ENCODE assay signal across 8 cellular contexts in genomic region chr1:183416850-183417690, GRCh38. TPM values are rescaled to one million over a fixed set of nuclear protein-coding genes. Genes with fewer than 3 reads are reported as not detected.
DNase-seq lines count a peak whose midpoint lies in the region; ATAC-seq, FAIRE-seq and TF ChIP-seq lines count a peak whose summit lies in the region.

No MANE protein-coding gene starts in this region.

- H3K27me3 Mint-ChIP-seq in CD8-positive, alpha-beta memory T cell = peaks cover 52 to 73% of the 10 kb centered on the region in 2 donors
- H3K27me3 Mint-ChIP-seq in activated CD8-positive, alpha-beta T cell treated with anti-CD3 and anti-CD28 coated beads, Interleukin-2, amount 10 ng/mL, durations not matched to agents 7 days and 5 days (ENCODE audit: low read depth) = peaks cover 51% of the 10 kb centered on the region

- no peak overlapping the region for H2BK5ac ChIP-seq in mesenchymal stem cell (ENCODE audit: low read depth, low read length, poor library complexity, severe bottlenecking)

- H3K27ac ChIP-seq in CD8-positive, alpha-beta memory T cell (ENCODE audit: low read depth, low read length) = no peak overlapping the region
- H3K27ac ChIP-seq in endothelial cell of umbilical vein (ENCODE audit: insufficient read depth, low read depth, low read length) = no peak overlapping the region
- no peak overlapping the region for H3K27ac ChIP-seq in mesenchymal stem cell (ENCODE audit: low read length, poor library complexity, severe bottlenecking)

- no peaks in the 10 kb centered on the region for H3K79me1 ChIP-seq in mesenchymal stem cell (replicated peaks; ENCODE audit: low read length, poor library complexity, severe bottlenecking)

- H2BK15ac ChIP-seq in mesenchymal stem cell (ENCODE audit: low read depth, poor library complexity, severe bottlenecking) = no peak overlapping the region

- intact Hi-C loops in endothelial cell of umbilical vein (cut with micrococcal nuclease) = no loop called here

- H4K8ac ChIP-seq in mesenchymal stem cell (ENCODE audit: low read length) = no peak overlapping the region

- no peak overlapping the region for H3K18ac ChIP-seq in mesenchymal stem cell (ENCODE audit: low read depth in 1 of 2, low read length in 2 of 2)

- FAIRE-seq in endothelial cell of umbilical vein (lab: Jason Lieb, UNC) = peak; percentile 69

- H3K36me3 Mint-ChIP-seq in CD8-positive, alpha-beta memory T cell = no peaks in the 10 kb centered on the region
- H3K36me3 Mint-ChIP-seq in activated CD8-positive, alpha-beta T cell treated with anti-CD3 and anti-CD28 coated beads, Interleukin-2, amount 10 ng/mL, durations not matched to agents 7 days and 5 days (ENCODE audit: low read depth) = no peaks in the 10 kb centered on the region

- no peak overlapping the region for H2BK12ac ChIP-seq in mesenchymal stem cell (ENCODE audit: low read length in 2 of 2)

- ATAC-seq in activated CD8-positive, alpha-beta T cell treated with anti-CD3 and anti-CD28 coated beads, Interleukin-2, amount 10 ng/mL, durations not matched to agents 7 days and 5 days = peak; percentile 89
- ATAC-seq in HG02885 (IDR thresholded peaks at IDR 0.05; ENCODE audit: poor library complexity, unreplicated experiment) (no peak), GM18520 (IDR thresholded peaks at IDR 0.05; ENCODE audit: unreplicated experiment) (no peak)

- BruUV-seq in endothelial cell of umbilical vein (replicated peaks; lab: Mats Ljungman, UMichigan) = no TSS peak

- H2BK120ac ChIP-seq in mesenchymal stem cell (ENCODE audit: low read depth, low read length) = no peak overlapping the region

- peak in 3 of 5 donors; percentile 5 to 28 (median 14) for DNase-seq in CD8-positive, alpha-beta memory T cell
- peak; percentile 75 to 87 (median 82) for DNase-seq in NCI-H1417 (lab: John Stamatoyannopoulos, UW)
- peak; percentile 59 for DNase-seq in activated CD8-positive, alpha-beta T cell treated with anti-CD3 and anti-CD28 coated beads, Interleukin-2, amount 10 ng/mL, durations not matched to agents 7 days and 5 days
- DNase-seq in endothelial cell of umbilical vein (ENCODE audit: low read depth, low spot score) = peak; percentile 51
- peak; percentile 68 for DNase-seq in mesenchymal stem cell
- DNase-seq in stimulated activated CD8-positive, alpha-beta memory T cell treated with anti-CD3 and anti-CD28 coated beads, Interleukin-7, amount 100 ng/mL, for 24 hours (ENCODE audit: low read depth) = peak; percentile 13

- peaks cover 6% of the 10 kb centered on the region for H3K4me1 ChIP-seq in CD8-positive, alpha-beta memory T cell (ENCODE audit: insufficient read depth, low read length)
- peaks cover 3% of the 10 kb centered on the region for H3K4me1 ChIP-seq in endothelial cell of umbilical vein (ENCODE audit: control insufficient read depth, extremely low read depth, insufficient read depth, low read length)
- H3K4me1 ChIP-seq in mesenchymal stem cell (ENCODE audit: control insufficient read depth, insufficient read depth, low read depth, low read length) = peaks cover 16% of the 10 kb centered on the region

- H3K9ac ChIP-seq in endothelial cell of umbilical vein (replicated peaks; ENCODE audit: extremely low read depth, insufficient read depth, low read length) (no peak overlapping the region), mesenchymal stem cell (ENCODE audit: low read length) (no peak overlapping the region)

- peaks cover 31% of the 10 kb centered on the region for H3K27me3 ChIP-seq in CD8-positive, alpha-beta memory T cell (ENCODE audit: insufficient read depth, low read length, poor library complexity, severe bottlenecking)
- peaks cover 39 to 46% of the 10 kb centered on the region in 2 experiments for H3K27me3 ChIP-seq in endothelial cell of umbilical vein (ENCODE audit: control insufficient read depth in 2 of 2, insufficient read depth in 2 of 2, low read length in 2 of 2)
- peaks cover 57 to 72% of the 10 kb centered on the region in 2 experiments for H3K27me3 ChIP-seq in mesenchymal stem cell (ENCODE audit: control insufficient read depth in 1 of 2, insufficient read depth in 1 of 2, low read length in 2 of 2)

- CTCF ChIA-PET in CD8-positive, alpha-beta memory T cell (lab: Charles Lee) = no interaction called here
- CTCF ChIA-PET in activated CD8-positive, alpha-beta T cell treated with anti-CD3 and anti-CD28 coated beads, Interleukin-2, amount 10 ng/mL, durations not matched to agents 7 days and 5 days (lab: Charles Lee) = no interaction called here
- CTCF ChIA-PET in endothelial cell of umbilical vein (lab: Charles Lee) = no interaction called here

- H3K36me3 ChIP-seq in CD8-positive, alpha-beta memory T cell (ENCODE audit: insufficient read depth, low read length) = no peaks in the 10 kb centered on the region
- H3K36me3 ChIP-seq in endothelial cell of umbilical vein (ENCODE audit: control insufficient read depth in 2 of 2, extremely low read depth in 1 of 2, insufficient read depth in 2 of 2, low read length in 2 of 2) (no peaks in the 10 kb centered on the region), mesenchymal stem cell (ENCODE audit: control insufficient read depth in 1 of 2, insufficient read depth in 2 of 2, low read depth in 1 of 2, low read length in 2 of 2) (no peaks in the 10 kb centered on the region)

- H3K9me3 Mint-ChIP-seq in CD8-positive, alpha-beta memory T cell = peaks cover 0 to 11% (median 2%) of the 10 kb centered on the region in 5 donors
- no peaks in the 10 kb centered on the region for H3K9me3 Mint-ChIP-seq in activated CD8-positive, alpha-beta T cell treated with anti-CD3 and anti-CD28 coated beads, Interleukin-2, amount 10 ng/mL, durations not matched to agents 7 days and 5 days (ENCODE audit: insufficient read depth)

- no peaks in the 10 kb centered on the region for H3K9me3 ChIP-seq in CD8-positive, alpha-beta memory T cell (ENCODE audit: low read length)
- no peaks in the 10 kb centered on the region for H3K9me3 ChIP-seq in endothelial cell of umbilical vein (replicated peaks; ENCODE audit: control insufficient read depth, insufficient read depth, low read length)
- H3K9me3 ChIP-seq in mesenchymal stem cell (ENCODE audit: control insufficient read depth, low read length) = no peaks in the 10 kb centered on the region

- dilution Hi-C loops in endothelial cell of umbilical vein (cut with MboI; ENCODE audit: extremely low pct_ligation_motif_present, low sequenced_read_pairs) = no loop called here

- no peak overlapping the region for H2AK5ac ChIP-seq in mesenchymal stem cell (ENCODE audit: low read length, severe bottlenecking)

- TF ChIP-seq POLR2A in endothelial cell of umbilical vein (IDR thresholded peaks at IDR 0.05; ENCODE audit: low read depth, low read length) = no peak

- H2AFZ ChIP-seq in endothelial cell of umbilical vein (ENCODE audit: low read depth, low read length) (no peak overlapping the region), mesenchymal stem cell (ENCODE audit: low read depth, low read length) (no peak overlapping the region)

- peak overlapping the region in 6 of 7 donors; percentile 36 to 73 (median 61) for H3K4me3 Mint-ChIP-seq in CD8-positive, alpha-beta memory T cell
- H3K4me3 Mint-ChIP-seq in activated CD8-positive, alpha-beta T cell treated with anti-CD3 and anti-CD28 coated beads, Interleukin-2, amount 10 ng/mL, durations not matched to agents 7 days and 5 days = peak overlapping the region; percentile 15

- H4K91ac ChIP-seq in mesenchymal stem cell (ENCODE audit: low read length) = no peak overlapping the region

- WGBS in mesenchymal stem cell = 4% methylated on average over 62 of the region's 62 CpGs

- H3K23ac ChIP-seq in mesenchymal stem cell (ENCODE audit: low read length in 2 of 2) = peak overlapping the region in 1 of 2 experiments; percentile 50

- H3K4ac ChIP-seq in mesenchymal stem cell (ENCODE audit: low read depth in 1 of 2, low read length in 2 of 2) = no peak overlapping the region

- TF ChIP-seq CTCF in endothelial cell of umbilical vein (IDR thresholded peaks at IDR 0.05; ENCODE audit: extremely low read depth in 1 of 2, insufficient read depth in 1 of 2, low read depth in 1 of 2, low read length in 2 of 2) = no peak

- H3K4me2 ChIP-seq in endothelial cell of umbilical vein (ENCODE audit: insufficient read depth, low read length) (no peak overlapping the region), mesenchymal stem cell (ENCODE audit: low read length, poor library complexity, severe bottlenecking) (peak overlapping the region; percentile 51)

- H3K27ac Mint-ChIP-seq in CD8-positive, alpha-beta memory T cell = peak overlapping the region in 1 of 8 donors; percentile 14
- H3K27ac Mint-ChIP-seq in activated CD8-positive, alpha-beta T cell treated with anti-CD3 and anti-CD28 coated beads, Interleukin-2, amount 10 ng/mL, durations not matched to agents 7 days and 5 days = no peak overlapping the region

- no peaks in the 10 kb centered on the region for H4K20me1 ChIP-seq in endothelial cell of umbilical vein (replicated peaks; ENCODE audit: control insufficient read depth, extremely low read depth, insufficient read depth, low read length)

- POLR2A ChIA-PET in CD8-positive, alpha-beta memory T cell (lab: Charles Lee) = no interaction called here
- POLR2A ChIA-PET in activated CD8-positive, alpha-beta T cell treated with anti-CD3 and anti-CD28 coated beads, Interleukin-2, amount 10 ng/mL, durations not matched to agents 7 days and 5 days (lab: Charles Lee) = no interaction called here
- POLR2A ChIA-PET in endothelial cell of umbilical vein (lab: Charles Lee) = no interaction called here

- no peaks in the 10 kb centered on the region for H3K9me1 ChIP-seq in endothelial cell of umbilical vein (replicated peaks; ENCODE audit: control insufficient read depth, extremely low read depth, insufficient read depth, low read length)

- H3K4me1 Mint-ChIP-seq in CD8-positive, alpha-beta memory T cell = peaks cover 25 to 28% (median 26%) of the 10 kb centered on the region in 3 donors
- H3K4me1 Mint-ChIP-seq in activated CD8-positive, alpha-beta T cell treated with anti-CD3 and anti-CD28 coated beads, Interleukin-2, amount 10 ng/mL, durations not matched to agents 7 days and 5 days (ENCODE audit: low read depth) = peaks cover 19% of the 10 kb centered on the region

- H3K4me3 ChIP-seq in CD8-positive, alpha-beta memory T cell (ENCODE audit: low read length) = no peak overlapping the region
- H3K4me3 ChIP-seq in endothelial cell of umbilical vein (replicated peaks in 1 of 3; ENCODE audit: insufficient read depth in 1 of 3, low read depth in 1 of 3, low read length in 3 of 3) = no peak overlapping the region
- H3K4me3 ChIP-seq in mesenchymal stem cell (ENCODE audit: insufficient read depth in 1 of 2, low read depth in 1 of 2, low read length in 2 of 2) = peak overlapping the region in 1 of 2 experiments; percentile 75

- no peaks in the 10 kb centered on the region for H3K79me2 ChIP-seq in endothelial cell of umbilical vein (ENCODE audit: control insufficient read depth, insufficient read depth, low read length)

- H3K14ac ChIP-seq in mesenchymal stem cell (ENCODE audit: low read length in 2 of 2) = no peak overlapping the region

RNA-seq across cellular contexts. Expression of gene NMNAT2, which starts 1.1 kb away (rescaled TPM):
- total RNA-seq in CD8-positive, alpha-beta memory T cell = not detected
- not detected for polyA plus RNA-seq in CD8-positive, alpha-beta memory T cell
- total RNA-seq in activated CD8-positive, alpha-beta T cell treated with anti-CD3 and anti-CD28 coated beads, Interleukin-2, amount 10 ng/mL, durations not matched to agents 7 days and 5 days = not detected
- total RNA-seq in endothelial cell of umbilical vein = 0.16 and 0.38 TPM in 2 replicates
- polyA plus RNA-seq in endothelial cell of umbilical vein = 0.13 and 0.28 TPM in 2 replicates
- 0.08 and 0.09 TPM in 2 replicates for polyA plus RNA-seq in endothelial cell of umbilical vein (2011; cell fraction: cytosol; rRNA removed)
- polyA plus RNA-seq in endothelial cell of umbilical vein (2011; cell fraction: nucleus; rRNA removed) = not detected in 2 replicates
- 0.33 and 0.37 TPM in 2 replicates for polyA plus RNA-seq in endothelial cell of umbilical vein (2012)
- polyA minus RNA-seq in endothelial cell of umbilical vein = 0.11 TPM in 1 of 2 replicates, not detected in the other
- not detected for polyA minus RNA-seq in endothelial cell of umbilical vein (2011; cell fraction: cytosol; rRNA and poly(A)+ RNA removed)
- polyA minus RNA-seq in endothelial cell of umbilical vein (2011; cell fraction: nucleus; rRNA and poly(A)+ RNA removed) = not detected in 2 replicates
- 1.5 TPM for polyA plus RNA-seq in mesenchymal stem cell (2013, experiment 1 of 2)
- polyA plus RNA-seq in mesenchymal stem cell (2013, experiment 2 of 2) = 0.86 TPM

RNA-seq across cellular contexts. Expression of gene SMG7, which starts 55.2 kb away (rescaled TPM):
- 10 to 100 TPM; 72.7 to 74.7 TPM for total RNA-seq in CD8-positive, alpha-beta memory T cell
- polyA plus RNA-seq in CD8-positive, alpha-beta memory T cell = 30.5 TPM
- total RNA-seq in activated CD8-positive, alpha-beta T cell treated with anti-CD3 and anti-CD28 coated beads, Interleukin-2, amount 10 ng/mL, durations not matched to agents 7 days and 5 days = 10 to 100 TPM; 80.8 to 88.6 TPM
- 42.1 and 47.1 TPM in 2 replicates for total RNA-seq in endothelial cell of umbilical vein
- polyA plus RNA-seq in endothelial cell of umbilical vein = 23.8 and 25.4 TPM in 2 replicates
- polyA plus RNA-seq in endothelial cell of umbilical vein (2011; cell fraction: cytosol; rRNA removed) = 21.8 and 23.9 TPM in 2 replicates
- polyA plus RNA-seq in endothelial cell of umbilical vein (2011; cell fraction: nucleus; rRNA removed) = 43.9 and 51.4 TPM in 2 replicates
- polyA plus RNA-seq in endothelial cell of umbilical vein (2012) = 24.8 and 34.0 TPM in 2 replicates
- 53.4 and 67.9 TPM in 2 replicates for polyA minus RNA-seq in endothelial cell of umbilical vein
- polyA minus RNA-seq in endothelial cell of umbilical vein (2011; cell fraction: cytosol; rRNA and poly(A)+ RNA removed) = 42.9 TPM
- polyA minus RNA-seq in endothelial cell of umbilical vein (2011; cell fraction: nucleus; rRNA and poly(A)+ RNA removed) = 45.4 and 62.1 TPM in 2 replicates
- 30.6 TPM for polyA plus RNA-seq in mesenchymal stem cell (2013, experiment 1 of 2)
- 29.4 TPM for polyA plus RNA-seq in mesenchymal stem cell (2013, experiment 2 of 2)

Comparison
In these comparisons a context has a peak if more than half of its experiments do, and no peak if none do; other contexts are left out.
1. DNase-seq: peak in every context shown above with its lines; median percentile 82 in NCI-H1417; 68 in mesenchymal stem cell; 59 in activated CD8-positive, alpha-beta T cell treated with anti-CD3 and anti-CD28 coated beads, Interleukin-2, amount 10 ng/mL, durations not matched to agents 7 days and 5 days; 51 in endothelial cell of umbilical vein; 14 in CD8-positive, alpha-beta memory T cell; 13 in stimulated activated CD8-positive, alpha-beta memory T cell treated with anti-CD3 and anti-CD28 coated beads, Interleukin-7, amount 100 ng/mL, for 24 hours.